In genomic region chr6:118186676-118187567, GRCh38 we compare ENCODE assay signal across 10 cellular contexts.
DNase-seq lines count a peak whose midpoint lies in the region; ATAC-seq and TF ChIP-seq lines count a peak whose summit lies in the region.
"Had no signal": no experiment of that assay in that cellular context is flagged by ENCODE, and none has a peak within 500 bp of the region (broad histone marks: within the 10 kb centered on the region; RNA-seq: fewer than 3 reads in every experiment).

No MANE protein-coding gene starts in this region.

- DNase-seq in GM06990 (ENCODE audit: extremely low read depth, insufficient read length) (peak; percentile 9), AML-193 (lab: John Stamatoyannopoulos, UW) (no peak), testis (no peak), NCI-H2029 treated with DMSO at 0.1 percent for 48 hours (lab: John Stamatoyannopoulos, UW) (no peak)
- no peak for DNase-seq in effector memory CD8-positive, alpha-beta T cell
- DNase-seq in stimulated activated naive CD4-positive, alpha-beta T cell treated with Interleukin-2 at 50 U/mL for 16 hours (lab: John Stamatoyannopoulos, UW), result no peak

- H3K27ac ChIP-seq in testis, result no peak overlapping the region
- H3K27ac ChIP-seq: SJSA1 had no signal

- H3K4me1 ChIP-seq in testis, result peaks cover 7% of the 10 kb centered on the region
- H3K4me1 ChIP-seq: SJSA1 had no signal

- no peaks in the 10 kb centered on the region for H3K9me3 ChIP-seq in testis
- H3K9me3 ChIP-seq: SJSA1 had no signal

- peaks cover 3 to 8% of the 10 kb centered on the region in 2 donors for H3K4me1 Mint-ChIP-seq in effector memory CD8-positive, alpha-beta T cell (ENCODE audit: low read depth in 2 of 2)

- no peak for TF ChIP-seq CTCF in GM06990 (IDR thresholded peaks at IDR 0.05; ENCODE audit: insufficient read depth, low read length, poor library complexity, severe bottlenecking)
- no peak for TF ChIP-seq CTCF in testis (IDR thresholded peaks at IDR 0.05)

- no peak for TF ChIP-seq POLR2A in testis (IDR thresholded peaks at IDR 0.05)

- peak overlapping the region; percentile 2 to 4 for H3K27ac Mint-ChIP-seq in effector memory CD8-positive, alpha-beta T cell

- WGBS in testis, 2 donors, result 18 to 30% methylated on average over 1 of the region's 1 CpG

- no peaks in the 10 kb centered on the region for H3K9me3 Mint-ChIP-seq in effector memory CD8-positive, alpha-beta T cell

- H3K27me3 ChIP-seq in GM06990 (replicated peaks; ENCODE audit: control insufficient read depth, insufficient read depth, low read length), result no peaks in the 10 kb centered on the region
- H3K27me3 ChIP-seq in testis, result no peaks in the 10 kb centered on the region
- H3K27me3 ChIP-seq: SJSA1 had no signal

- H3K4me3 ChIP-seq in GM06990 (replicated peaks; ENCODE audit: low read depth, low read length) (no peak overlapping the region), testis (no peak overlapping the region)
- H3K4me3 ChIP-seq: SJSA1, skin epidermis had no signal

- ATAC-seq in GM19372 (IDR thresholded peaks at IDR 0.05; ENCODE audit: low read depth, unreplicated experiment) (peak; percentile 50), HG03139 (IDR thresholded peaks at IDR 0.05; ENCODE audit: unreplicated experiment) (peak; percentile 45)
- ATAC-seq in effector memory CD8-positive, alpha-beta T cell (replicated peaks), result no peak

- H3K4me3 Mint-ChIP-seq in effector memory CD8-positive, alpha-beta T cell, result peak overlapping the region in 1 of 2 donors; percentile 2

- H3K36me3 Mint-ChIP-seq in effector memory CD8-positive, alpha-beta T cell (ENCODE audit: insufficient read depth), result no peaks in the 10 kb centered on the region

- H3K27me3 Mint-ChIP-seq in effector memory CD8-positive, alpha-beta T cell, result peaks cover 0 to 10% of the 10 kb centered on the region in 2 donors

- H3K36me3 ChIP-seq in GM06990 (ENCODE audit: control insufficient read depth, insufficient read depth, low read length) (no peaks in the 10 kb centered on the region), testis (ENCODE audit: low read depth, missing control alignments) (no peaks in the 10 kb centered on the region)
- H3K36me3 ChIP-seq: SJSA1 had no signal

- intact Hi-C loops in testis (cut with DNase I; ENCODE audit: low total_unique reads), result no loop called here
